Comparison of ENCODE assay signal across 8 cellular contexts in the genomic region with DNA sequence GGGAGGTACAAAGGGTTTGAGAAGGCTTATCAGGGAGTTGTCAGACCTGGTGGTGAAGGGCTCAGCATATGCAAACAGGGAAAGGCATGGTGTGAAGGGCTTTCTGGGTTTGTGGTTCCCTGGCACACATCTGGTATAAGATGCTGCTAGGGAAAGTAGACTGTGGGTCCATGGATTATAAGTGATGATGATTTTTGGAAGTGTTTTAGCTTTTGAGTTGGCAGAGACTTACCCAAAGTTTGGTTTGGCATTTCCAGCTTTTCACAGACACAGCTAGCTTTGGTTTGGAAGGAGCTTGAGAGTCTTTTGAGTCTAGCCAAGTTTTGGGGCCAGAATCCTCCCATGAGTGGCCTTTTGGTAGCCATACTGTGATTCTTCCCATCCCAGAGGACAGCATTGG. TPM values are rescaled to one million over a fixed set of nuclear protein-coding genes. Genes with fewer than 3 reads are reported as not detected.
DNase-seq lines count a peak whose midpoint lies in the region; ATAC-seq, FAIRE-seq and TF ChIP-seq lines count a peak whose summit lies in the region.

No MANE protein-coding gene starts in this region.

- H3K4me1 ChIP-seq in heart left ventricle: peaks cover 12 to 36% (median 25%) of the 10 kb centered on the region in 12 donors
- peaks cover 8% of the 10 kb centered on the region for H3K4me1 ChIP-seq in GM12878 (ENCODE audit: control insufficient read depth, insufficient read depth, low read length)
- peaks cover 10% of the 10 kb centered on the region in 2 donors for H3K4me1 ChIP-seq in lung (ENCODE audit: control insufficient read depth in 2 of 2, insufficient read depth in 2 of 2, low read length in 2 of 2)
- peaks cover 15% of the 10 kb centered on the region for H3K4me1 ChIP-seq in upper lobe of right lung

- no peak for DNase-seq in heart left ventricle
- no peak for DNase-seq in Right ventricle myocardium superior
- no peak for DNase-seq in GM12878 (ENCODE audit: low read depth, low spot score)
- no peak for DNase-seq in lung (ENCODE audit: low spot score)
- no peak for DNase-seq in upper lobe of right lung
- DNase-seq in amygdala (lab: John Stamatoyannopoulos, UW): no peak
- DNase-seq in NCI-H187 treated with DMSO at 0.1 percent for 48 hours (lab: John Stamatoyannopoulos, UW): no peak
- DNase-seq in DMS79 treated with DMSO at 0.1 percent for 48 hours (lab: John Stamatoyannopoulos, UW): no peak

- peaks cover 37% of the 10 kb centered on the region for H3K79me2 ChIP-seq in GM12878 (ENCODE audit: control insufficient read depth, insufficient read depth, low read length)

- FAIRE-seq in GM12878 (lab: Jason Lieb, UNC): no peak

- TF ChIP-seq EP300 in GM12878 (IDR thresholded peaks at IDR 0.05; ENCODE audit: borderline replicate concordance in 1 of 2, control insufficient read depth in 1 of 2, low read depth in 2 of 2, low read length in 2 of 2): no peak

- H3K36me3 ChIP-seq in heart left ventricle: peaks cover 0 to 55% (median 46%) of the 10 kb centered on the region in 9 donors
- H3K36me3 ChIP-seq in GM12878 (ENCODE audit: control insufficient read depth in 2 of 2, insufficient read depth in 2 of 2, low read length in 1 of 2): peaks cover 35 to 38% of the 10 kb centered on the region in 2 experiments; a peak in 3 of 4 replicates
- H3K36me3 ChIP-seq in lung (ENCODE audit: control insufficient read depth in 2 of 2, insufficient read depth in 2 of 2, low read length in 2 of 2): peaks cover 13 to 48% of the 10 kb centered on the region in 2 donors
- peaks cover 55% of the 10 kb centered on the region for H3K36me3 ChIP-seq in upper lobe of right lung

- peak overlapping the region; percentile 100 for H3K4me2 ChIP-seq in GM12878 (ENCODE audit: control insufficient read depth, insufficient read depth)

- BruUV-seq in GM12878 (replicated peaks; lab: Mats Ljungman, UMichigan): TSS peak; percentile 78

- peak overlapping the region in 1 of 12 donors; percentile 98 for H3K27ac ChIP-seq in heart left ventricle
- peak overlapping the region; percentile 61 for H3K27ac ChIP-seq in GM12878 (ENCODE audit: control insufficient read depth, insufficient read depth)
- no peak overlapping the region for H3K27ac ChIP-seq in lung (ENCODE audit: low read depth in 1 of 2, low read length in 1 of 2)
- peak overlapping the region; percentile 47 for H3K27ac ChIP-seq in upper lobe of right lung

- intact Hi-C loops in heart left ventricle (cut with DNase I): no loop called here
- intact Hi-C loops in Right ventricle myocardium superior (cut with DNase I): no loop called here
- intact Hi-C loops in GM12878 (cut with micrococcal nuclease; ENCODE audit: unreplicated experiment): no loop called here
- intact Hi-C loops in upper lobe of right lung (cut with DNase I): no loop called here

- ATAC-seq in heart left ventricle: no peak
- no peak for ATAC-seq in Right ventricle myocardium superior (ENCODE audit: poor library complexity)
- no peak for ATAC-seq in GM12878
- no peak for ATAC-seq in lung (ENCODE audit: insufficient read depth, low FRiP score)
- ATAC-seq in upper lobe of right lung: no peak

- H2AFZ ChIP-seq in GM12878 (ENCODE audit: control insufficient read depth, low read depth, low read length): no peak overlapping the region

- peak overlapping the region; percentile 78 to 100 (median 92) for H3K4me3 ChIP-seq in heart left ventricle
- H3K4me3 ChIP-seq in GM12878: peak overlapping the region; percentile 92
- H3K4me3 ChIP-seq in lung: peak overlapping the region; percentile 90
- peak overlapping the region; percentile 90 for H3K4me3 ChIP-seq in upper lobe of right lung

- peaks cover 19% of the 10 kb centered on the region for H4K20me1 ChIP-seq in GM12878 (ENCODE audit: control insufficient read depth, insufficient read depth)

- POLR2A ChIA-PET in GM12878 (lab: Charles Lee): interaction anchor here (3.4 to 3.6 kb wide), 2 partner anchors 8 to 30 kb away, joined by 13 to 41 read pairs; a partner anchor contains a TSS

- no peak for TF ChIP-seq POLR2A in heart left ventricle (IDR thresholded peaks at IDR 0.05)
- peak; percentile 9; the same call in 1 of the 2 replicates for TF ChIP-seq POLR2A in GM12878 (IDR thresholded peaks at IDR 0.05; ENCODE audit: low read depth, low read length)

- RAD21 ChIA-PET in GM12878 (lab: Charles Lee; ENCODE audit: unreplicated experiment): no interaction called here

- SMC1A ChIA-PET in GM12878 (lab: Charles Lee; ENCODE audit: uncharacterized antibody, unreplicated experiment): interaction anchor here (1.4 to 3.2 kb wide), 3 partner anchors 9 to 35 kb away, joined by 3 to 9 read pairs (median 4); a partner anchor contains a TSS

- H3K9ac ChIP-seq in GM12878 (ENCODE audit: control insufficient read depth, insufficient read depth, low read length): peak overlapping the region; percentile 92

- no peak for TF ChIP-seq RAD21 in GM12878 (IDR thresholded peaks at IDR 0.05; ENCODE audit: insufficient read depth, low read depth, low read length)

- H3K9me3 ChIP-seq in heart left ventricle (no peaks in the 10 kb centered on the region), GM12878 (replicated peaks; ENCODE audit: control insufficient read depth, insufficient read depth, low read length) (no peaks in the 10 kb centered on the region), lung (ENCODE audit: control insufficient read depth in 2 of 2, insufficient read depth in 1 of 2, low read length in 1 of 2) (peaks cover 0 to 2% of the 10 kb centered on the region in 2 donors), upper lobe of right lung (no peaks in the 10 kb centered on the region)

- no peaks in the 10 kb centered on the region for H3K27me3 ChIP-seq in heart left ventricle
- no peaks in the 10 kb centered on the region for H3K27me3 ChIP-seq in GM12878 (replicated peaks in 1 of 2; ENCODE audit: control insufficient read depth in 2 of 2, insufficient read depth in 2 of 2, low read length in 1 of 2)
- no peaks in the 10 kb centered on the region for H3K27me3 ChIP-seq in lung (ENCODE audit: control insufficient read depth, insufficient read depth)
- no peaks in the 10 kb centered on the region for H3K27me3 ChIP-seq in upper lobe of right lung

- CTCF ChIA-PET in GM12878 (lab: Yijun Ruan, JAX): interaction anchor here (3.0 kb wide), 1 partner anchor 26 kb away, joined by 21 read pairs; a partner anchor contains a TSS

- in situ Hi-C loops in GM12878 (cut with MboI): no loop called here

- TF ChIP-seq CTCF in heart left ventricle (IDR thresholded peaks at IDR 0.05) (no peak), GM12878 (IDR thresholded peaks at IDR 0.05 in 2 of 3, conservative IDR thresholded peaks at IDR 0.05 in 1 of 3; ENCODE audit: control insufficient read depth in 2 of 3, extremely low read depth in 1 of 3, insufficient read depth in 1 of 3, low read depth in 3 of 3, low read length in 3 of 3) (no peak), lung (IDR thresholded peaks at IDR 0.05; ENCODE audit: control extremely low read depth, extremely low read depth) (no peak), upper lobe of right lung (IDR thresholded peaks at IDR 0.05) (no peak)

RNA-seq across cellular contexts. Expression of a gene that starts 2.3 kb away (rescaled TPM):
- total RNA-seq in heart left ventricle (100 to 1,000 TPM; 122 to 265 (median 163) TPM), Right ventricle myocardium superior (132 TPM), GM12878 (2014; rRNA removed) (569 and 650 TPM in 2 replicates), GM12878 (2014; rRNA removed; fragmentation: Illumina TruSeq; extraction: Trizol) (256 and 311 TPM in 2 replicates), GM12878 (2021) (492 and 503 TPM in 2 replicates), lung (100 to 1,000 TPM; 171 to 250 TPM), upper lobe of right lung (199 TPM)
- polyA plus RNA-seq in heart left ventricle (100 to 1,000 TPM in 1 of 2 donors, 10 to 100 TPM in 1; 88.0 to 160 TPM), GM12878 (2011; rRNA removed) (167 and 420 TPM in 2 replicates), GM12878 (2014; fragmentation: Illumina TruSeq; extraction: Trizol) (147 and 280 TPM in 2 replicates), GM12878 (2014; fragmentation: Nextera tagmentation; extraction: Ambion mirVana) (10 to 100 TPM in 1 of 2 experiments, 1 to 10 TPM in 1; 5.0 to 32.5 TPM), GM12878 (2014; rRNA removed) (363 and 502 TPM in 2 replicates), GM12878 (2016; fragmentation: Nextera tagmentation; extraction: Ambion mirVana) (10 to 100 TPM; 82.9 to 91.1 TPM), lung (100 to 1,000 TPM; 175 to 188 TPM)
- total RNA-seq in GM12878 (2013; cell fraction: nucleolus; rRNA removed): 166 and 167 TPM in 2 replicates
- 313 TPM for polyA plus RNA-seq in GM12878 (2011; ENCODE audit: low read depth)
- polyA plus RNA-seq in GM12878 (2011; cell fraction: cytosol; rRNA removed): 459 and 854 TPM in 2 replicates
- 1,223 and 1,590 TPM in 2 replicates for polyA plus RNA-seq in GM12878 (2011; cell fraction: nucleus; rRNA removed)
- 410 and 474 TPM in 2 replicates for polyA plus RNA-seq in GM12878 (2012)
- 1,048 and 1,483 TPM in 2 replicates for polyA minus RNA-seq in GM12878 (2011; rRNA and poly(A)+ RNA removed)
- 474 and 545 TPM in 2 replicates for polyA minus RNA-seq in GM12878 (2011; cell fraction: cytosol; rRNA and poly(A)+ RNA removed)
- 282 and 438 TPM in 2 replicates for polyA minus RNA-seq in GM12878 (2011; cell fraction: nucleus; rRNA and poly(A)+ RNA removed)

RNA-seq across cellular contexts. Expression of a gene that starts 8.8 kb away (rescaled TPM):
- total RNA-seq in heart left ventricle (100 to 1,000 TPM; 113 to 155 (median 129) TPM), Right ventricle myocardium superior (115 TPM), GM12878 (2014; rRNA removed) (89.3 and 92.8 TPM in 2 replicates), GM12878 (2014; rRNA removed; fragmentation: Illumina TruSeq; extraction: Trizol) (89.3 and 95.0 TPM in 2 replicates), GM12878 (2021) (98.5 and 105 TPM in 2 replicates), lung (100 to 1,000 TPM in 1 of 2 donors, 10 to 100 TPM in 1; 87.7 to 156 TPM), upper lobe of right lung (96.5 TPM)
- polyA plus RNA-seq in heart left ventricle (100 to 1,000 TPM; 192 to 266 TPM), GM12878 (2011; rRNA removed) (92.3 and 102 TPM in 2 replicates), GM12878 (2014; fragmentation: Illumina TruSeq; extraction: Trizol) (85.9 and 117 TPM in 2 replicates), GM12878 (2014; fragmentation: Nextera tagmentation; extraction: Ambion mirVana) (100 to 1,000 TPM in 1 of 2 experiments, 10 to 100 TPM in 1; 69.5 to 117 TPM), GM12878 (2014; rRNA removed) (168 and 172 TPM in 2 replicates), GM12878 (2016; fragmentation: Nextera tagmentation; extraction: Ambion mirVana) (100 to 1,000 TPM; 136 to 147 TPM), lung (100 to 1,000 TPM; 227 to 309 TPM)
- 14.9 and 17.2 TPM in 2 replicates for total RNA-seq in GM12878 (2013; cell fraction: nucleolus; rRNA removed)
- polyA plus RNA-seq in GM12878 (2011; ENCODE audit: low read depth): 83.1 TPM
- polyA plus RNA-seq in GM12878 (2011; cell fraction: cytosol; rRNA removed): 130 and 146 TPM in 2 replicates
- 107 and 114 TPM in 2 replicates for polyA plus RNA-seq in GM12878 (2011; cell fraction: nucleus; rRNA removed)
- polyA plus RNA-seq in GM12878 (2012): 117 and 138 TPM in 2 replicates
- 101 and 130 TPM in 2 replicates for polyA minus RNA-seq in GM12878 (2011; rRNA and poly(A)+ RNA removed)
- 36.1 and 36.4 TPM in 2 replicates for polyA minus RNA-seq in GM12878 (2011; cell fraction: cytosol; rRNA and poly(A)+ RNA removed)
- polyA minus RNA-seq in GM12878 (2011; cell fraction: nucleus; rRNA and poly(A)+ RNA removed): 20.6 and 31.1 TPM in 2 replicates

RNA-seq across cellular contexts. Expression of a gene that starts 12.3 kb away (rescaled TPM):
- total RNA-seq in heart left ventricle: 100 to 1,000 TPM in 6 of 9 donors, 10 to 100 TPM in 3; 35.3 to 139 (median 115) TPM
- 100 to 1,000 TPM in 1 of 2 donors, 10 to 100 TPM in 1; 64.7 to 114 TPM for polyA plus RNA-seq in heart left ventricle
- 116 TPM for total RNA-seq in Right ventricle myocardium superior
- 10.2 and 13.8 TPM in 2 replicates for total RNA-seq in GM12878 (2013; cell fraction: nucleolus; rRNA removed)
- total RNA-seq in GM12878 (2014; rRNA removed): 68.6 and 95.2 TPM in 2 replicates
- 61.7 and 66.8 TPM in 2 replicates for total RNA-seq in GM12878 (2014; rRNA removed; fragmentation: Illumina TruSeq; extraction: Trizol)
- total RNA-seq in GM12878 (2021): 100 and 105 TPM in 2 replicates
- 73.3 TPM for polyA plus RNA-seq in GM12878 (2011; ENCODE audit: low read depth)
- polyA plus RNA-seq in GM12878 (2011; rRNA removed): 55.6 and 92.7 TPM in 2 replicates
- polyA plus RNA-seq in GM12878 (2011; cell fraction: cytosol; rRNA removed): 70.2 and 75.4 TPM in 2 replicates
- polyA plus RNA-seq in GM12878 (2011; cell fraction: nucleus; rRNA removed): 82.4 and 83.2 TPM in 2 replicates
- 67.6 and 88.6 TPM in 2 replicates for polyA plus RNA-seq in GM12878 (2012)
- polyA plus RNA-seq in GM12878 (2014; fragmentation: Illumina TruSeq; extraction: Trizol): 105 and 127 TPM in 2 replicates
- polyA plus RNA-seq in GM12878 (2014; fragmentation: Nextera tagmentation; extraction: Ambion mirVana): 1 to 10 TPM; 1.4 to 1.7 TPM
- 81.0 and 87.0 TPM in 2 replicates for polyA plus RNA-seq in GM12878 (2014; rRNA removed)
- polyA plus RNA-seq in GM12878 (2016; fragmentation: Nextera tagmentation; extraction: Ambion mirVana): 10 to 100 TPM in 1 of 2 experiments, 1 to 10 TPM in 1; 9.6 to 11.3 TPM
- polyA minus RNA-seq in GM12878 (2011; rRNA and poly(A)+ RNA removed): 66.9 and 72.9 TPM in 2 replicates
- polyA minus RNA-seq in GM12878 (2011; cell fraction: cytosol; rRNA and poly(A)+ RNA removed): 25.3 and 33.7 TPM in 2 replicates
- 17.0 and 18.6 TPM in 2 replicates for polyA minus RNA-seq in GM12878 (2011; cell fraction: nucleus; rRNA and poly(A)+ RNA removed)
- total RNA-seq in lung: 10 to 100 TPM; 25.9 to 55.6 TPM
- polyA plus RNA-seq in lung: 10 to 100 TPM; 55.7 to 60.7 TPM
- 53.8 TPM for total RNA-seq in upper lobe of right lung

RNA-seq across cellular contexts. Expression of a gene that starts 26.5 kb away (rescaled TPM):
- 10 to 100 TPM in 8 of 9 donors, 1 to 10 TPM in 1; 9.0 to 13.4 (median 10.5) TPM for total RNA-seq in heart left ventricle
- 1 to 10 TPM; 6.9 to 9.2 TPM for polyA plus RNA-seq in heart left ventricle
- 7.9 TPM for total RNA-seq in Right ventricle myocardium superior
- 15.6 and 15.7 TPM in 2 replicates for total RNA-seq in GM12878 (2013; cell fraction: nucleolus; rRNA removed)
- 4.5 and 6.1 TPM in 2 replicates for total RNA-seq in GM12878 (2014; rRNA removed)
- total RNA-seq in GM12878 (2014; rRNA removed; fragmentation: Illumina TruSeq; extraction: Trizol): 1.2 and 1.7 TPM in 2 replicates
- 12.7 and 17.2 TPM in 2 replicates for total RNA-seq in GM12878 (2021)
- 1.9 TPM for polyA plus RNA-seq in GM12878 (2011; ENCODE audit: low read depth)
- 0.72 and 2.4 TPM in 2 replicates for polyA plus RNA-seq in GM12878 (2011; rRNA removed)
- 4.0 and 5.1 TPM in 2 replicates for polyA plus RNA-seq in GM12878 (2011; cell fraction: cytosol; rRNA removed)
- polyA plus RNA-seq in GM12878 (2011; cell fraction: nucleus; rRNA removed): 8.5 and 13.4 TPM in 2 replicates
- polyA plus RNA-seq in GM12878 (2012): 10.1 TPM in 2 replicates
- 0.13 and 1.2 TPM in 2 replicates for polyA plus RNA-seq in GM12878 (2014; fragmentation: Illumina TruSeq; extraction: Trizol)
- under 1 TPM; 0.29 to 0.33 TPM for polyA plus RNA-seq in GM12878 (2014; fragmentation: Nextera tagmentation; extraction: Ambion mirVana)
- 7.7 and 8.0 TPM in 2 replicates for polyA plus RNA-seq in GM12878 (2014; rRNA removed)
- polyA plus RNA-seq in GM12878 (2016; fragmentation: Nextera tagmentation; extraction: Ambion mirVana): 10 to 100 TPM; 13.9 to 14.3 TPM
- polyA minus RNA-seq in GM12878 (2011; rRNA and poly(A)+ RNA removed): 1.8 and 5.1 TPM in 2 replicates
- 3.8 and 4.0 TPM in 2 replicates for polyA minus RNA-seq in GM12878 (2011; cell fraction: cytosol; rRNA and poly(A)+ RNA removed)
- polyA minus RNA-seq in GM12878 (2011; cell fraction: nucleus; rRNA and poly(A)+ RNA removed): 7.6 and 15.4 TPM in 2 replicates
- 10 to 100 TPM in 1 of 2 donors, 1 to 10 TPM in 1; 6.0 to 20.2 TPM for total RNA-seq in lung
- 1 to 10 TPM; 7.7 to 9.6 TPM for polyA plus RNA-seq in lung
- 14.1 TPM for total RNA-seq in upper lobe of right lung

RNA-seq across cellular contexts. Expression of a gene that starts 27.0 kb away (rescaled TPM):
- 10 to 100 TPM in 2 of 9 donors, 1 to 10 TPM in 7; 7.5 to 12.0 (median 9.1) TPM for total RNA-seq in heart left ventricle
- 10 to 100 TPM in 1 of 2 donors, 1 to 10 TPM in 1; 6.2 to 12.5 TPM for polyA plus RNA-seq in heart left ventricle
- total RNA-seq in Right ventricle myocardium superior: 9.2 TPM
- total RNA-seq in GM12878 (2013; cell fraction: nucleolus; rRNA removed): 64.7 and 67.2 TPM in 2 replicates
- 6.9 and 7.7 TPM in 2 replicates for total RNA-seq in GM12878 (2014; rRNA removed)
- total RNA-seq in GM12878 (2014; rRNA removed; fragmentation: Illumina TruSeq; extraction: Trizol): 3.3 and 3.6 TPM in 2 replicates
- total RNA-seq in GM12878 (2021): 9.1 and 12.4 TPM in 2 replicates
- polyA plus RNA-seq in GM12878 (2011; ENCODE audit: low read depth): 5.9 TPM
- polyA plus RNA-seq in GM12878 (2011; rRNA removed): 7.4 and 9.3 TPM in 2 replicates
- 8.4 and 16.1 TPM in 2 replicates for polyA plus RNA-seq in GM12878 (2011; cell fraction: cytosol; rRNA removed)
- 104 and 129 TPM in 2 replicates for polyA plus RNA-seq in GM12878 (2011; cell fraction: nucleus; rRNA removed)
- polyA plus RNA-seq in GM12878 (2012): 12.4 and 12.7 TPM in 2 replicates
- 6.0 and 6.8 TPM in 2 replicates for polyA plus RNA-seq in GM12878 (2014; fragmentation: Illumina TruSeq; extraction: Trizol)
- polyA plus RNA-seq in GM12878 (2014; fragmentation: Nextera tagmentation; extraction: Ambion mirVana): under 1 TPM; 0.38 to 0.64 TPM
- 14.7 and 16.6 TPM in 2 replicates for polyA plus RNA-seq in GM12878 (2014; rRNA removed)
- 1 to 10 TPM; 6.8 to 7.6 TPM for polyA plus RNA-seq in GM12878 (2016; fragmentation: Nextera tagmentation; extraction: Ambion mirVana)
- 7.3 and 13.7 TPM in 2 replicates for polyA minus RNA-seq in GM12878 (2011; rRNA and poly(A)+ RNA removed)
- polyA minus RNA-seq in GM12878 (2011; cell fraction: cytosol; rRNA and poly(A)+ RNA removed): 4.4 and 5.0 TPM in 2 replicates
- polyA minus RNA-seq in GM12878 (2011; cell fraction: nucleus; rRNA and poly(A)+ RNA removed): 13.8 and 25.1 TPM in 2 replicates
- total RNA-seq in lung: 10 to 100 TPM; 28.4 to 37.5 TPM
- 10 to 100 TPM; 19.2 to 31.7 TPM for polyA plus RNA-seq in lung
- total RNA-seq in upper lobe of right lung: 44.3 TPM

Comparison
In these comparisons a context has a peak if more than half of its experiments do, and no peak if none do; other contexts are left out.
1. H3K27ac ChIP-seq: peak in GM12878 (single experiment) and upper lobe of right lung (single experiment); none in lung (0 of 2).
2. Peak in every context shown above with its lines, with median percentiles within 50 percentile points of each other: H3K4me3 ChIP-seq.